In the genomic region with DNA sequence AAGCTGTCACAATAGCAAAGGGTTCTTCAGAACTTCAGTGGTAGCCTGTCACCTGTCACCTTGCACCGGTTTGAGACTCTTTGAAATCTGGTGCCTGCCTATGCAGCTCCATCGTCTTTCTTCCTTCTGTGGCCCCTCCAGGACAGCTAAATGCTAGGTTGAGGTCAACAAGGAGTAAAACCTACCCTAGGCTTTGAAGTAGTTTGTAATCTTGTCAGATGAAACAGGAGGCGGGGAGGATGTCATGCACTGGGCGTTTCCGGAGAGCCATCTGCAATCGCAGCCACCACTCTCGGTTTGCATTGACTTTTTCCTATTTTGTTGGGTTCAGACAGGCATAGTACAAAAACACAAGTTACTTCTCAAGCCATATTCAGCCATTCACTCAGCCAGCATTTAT, we compare ENCODE assay signal across 10 cellular contexts.
DNase-seq lines count a peak whose midpoint lies in the region; ATAC-seq, FAIRE-seq and TF ChIP-seq lines count a peak whose summit lies in the region.
"Had no signal": no experiment of that assay in that cellular context is flagged by ENCODE, and none has a peak within 500 bp of the region (broad histone marks: within the 10 kb centered on the region; RNA-seq: fewer than 3 reads in every experiment).

No MANE protein-coding gene starts in this region.

- peak overlapping the region in 3 of 5 donors; percentile 34 to 72 (median 67) for H3K4me3 Mint-ChIP-seq in immature natural killer cell

- intact Hi-C loops in kidney (cut with DNase I): no loop called here

- FAIRE-seq in kidney (lab: Jason Lieb, UNC): no peak
- FAIRE-seq in urothelium cell line (lab: Jason Lieb, UNC): no peak

- H3K4me1 ChIP-seq in kidney (ENCODE audit: control insufficient read depth in 1 of 2, insufficient read depth in 1 of 2, low read depth in 1 of 2, low read length in 2 of 2): peaks cover 9 to 10% of the 10 kb centered on the region in 2 donors
- H3K4me1 ChIP-seq: HAP-1 had no signal

- TF ChIP-seq CTCF in GM13976 (IDR thresholded peaks at IDR 0.05; ENCODE audit: borderline replicate concordance, control extremely low read depth, extremely low read depth, insufficient read depth, missing control alignments) (no peak), kidney (IDR thresholded peaks at IDR 0.05; ENCODE audit: borderline replicate concordance, extremely low read depth, insufficient read depth) (no peak)

- H3K9me3 ChIP-seq in kidney (ENCODE audit: control insufficient read depth in 1 of 2, low read length in 2 of 2): no peaks in the 10 kb centered on the region

- ATAC-seq in GM21447 (IDR thresholded peaks at IDR 0.05; ENCODE audit: unreplicated experiment) (peak; percentile 56), HG03565 (IDR thresholded peaks at IDR 0.05; ENCODE audit: unreplicated experiment) (peak; percentile 32)

- in situ Hi-C loops in GM13976 (cut with MboI; ENCODE audit: low sequenced_read_pairs, unreplicated experiment): loop anchor here (25.0 kb wide), 1 partner anchor 174 kb away; no protein-coding TSS in a partner anchor

- peak overlapping the region in 1 of 2 donors; percentile 33 for H3K4me3 ChIP-seq in kidney (ENCODE audit: low read length in 2 of 2)
- H3K4me3 ChIP-seq: HAP-1 had no signal

- H3K36me3 Mint-ChIP-seq in immature natural killer cell: no peaks in the 10 kb centered on the region

- H3K9ac ChIP-seq in kidney (ENCODE audit: low read length in 2 of 2): no peak overlapping the region

- no peak overlapping the region for H3K27ac Mint-ChIP-seq in immature natural killer cell

- peak overlapping the region in 1 of 2 donors; percentile 42 for H3K27ac ChIP-seq in kidney (ENCODE audit: low read depth in 2 of 2, low read length in 2 of 2)

- peaks cover 3 to 7% (median 4%) of the 10 kb centered on the region in 3 donors for H3K27me3 Mint-ChIP-seq in immature natural killer cell (ENCODE audit: low read depth in 3 of 3)

- DNase-seq in GM13976 (ENCODE audit: low spot score): peak; percentile 48
- DNase-seq in immature natural killer cell: no peak
- DNase-seq in kidney: no peak
- no peak for DNase-seq in hypothalamus (lab: John Stamatoyannopoulos, UW)
- no peak for DNase-seq in urothelium cell line (ENCODE audit: low spot score)
- DNase-seq in hippocampal formation (lab: John Stamatoyannopoulos, UW): no peak

- H3K9me3 Mint-ChIP-seq in immature natural killer cell: no peaks in the 10 kb centered on the region

- no peaks in the 10 kb centered on the region for H3K36me3 ChIP-seq in kidney (ENCODE audit: control insufficient read depth in 1 of 2, insufficient read depth in 2 of 2, low read length in 2 of 2)
- H3K36me3 ChIP-seq: esophagus squamous epithelium, HAP-1 had no signal

- H3K4me1 Mint-ChIP-seq in immature natural killer cell: peaks cover 13% of the 10 kb centered on the region in 2 donors
